26 cellular contexts compared by ENCODE assay signal in genomic region chrX:67094061-67094460, GRCh38.
DNase-seq lines count a peak whose midpoint lies in the region; ATAC-seq and TF ChIP-seq lines count a peak whose summit lies in the region.
"Had no signal": no experiment of that assay in that cellular context is flagged by ENCODE, and none has a peak within 500 bp of the region (broad histone marks: within the 10 kb centered on the region; RNA-seq: fewer than 3 reads in every experiment).

No MANE protein-coding gene starts in this region.

- no peaks in the 10 kb centered on the region for H3K79me2 ChIP-seq in GM23338 (replicated peaks; ENCODE audit: insufficient read depth)

- H3K27ac ChIP-seq in GM23338 (ENCODE audit: low read depth) (peak overlapping the region; percentile 87), endodermal cell (ENCODE audit: low read depth, low read length) (no peak overlapping the region)
- H3K27ac ChIP-seq: BLaER1, HL-60, SJSA1 had no signal

- H3K4me2 ChIP-seq in GM23338, result peak overlapping the region; percentile 66
- H3K4me2 ChIP-seq: BLaER1 had no signal

- peak; percentile 68 for DNase-seq in GM23338 (ENCODE audit: low spot score)
- peak; percentile 73 for DNase-seq in NT2/D1 (ENCODE audit: low read depth, low spot score)
- peak; percentile 52 for DNase-seq in endodermal cell
- DNase-seq in iPS-NIHi11 (ENCODE audit: low spot score), result peak; percentile 56
- DNase-seq in OCI-M2 (lab: John Stamatoyannopoulos, UW; ENCODE audit: unreplicated experiment), result no peak
- DNase-seq in DMS114 treated with DMSO at 0.1 percent for 48 hours (lab: John Stamatoyannopoulos, UW; ENCODE audit: unreplicated experiment), result no peak
- DNase-seq in NCI-H524 (lab: John Stamatoyannopoulos, UW), result no peak
- DNase-seq: 8988T; CD4-positive, CD25-positive, alpha-beta regulatory T cell; KBM-7; MV-4-11; NCI-H1105; NCI-H1436 treated with DMSO at 0.1 percent for 48 hours; NCI-H187 treated with DMSO at 0.1 percent for 48 hours; NCI-H2107; NCI-H446; NCI-H526; NCI-H82; NK-92 treated with Interleukin-12 subunit alpha and Interleukin-12 subunit beta, amount 100 ng/mL, for 24 hours; Right ventricle myocardium superior; RPMI8226 had no signal

- ATAC-seq in GM23338, result peak; percentile 98
- no peak for ATAC-seq in HG03565 (IDR thresholded peaks at IDR 0.05; ENCODE audit: unreplicated experiment)
- ATAC-seq: HCT116 had no signal

- H3K4me1 ChIP-seq in GM23338 (ENCODE audit: insufficient read depth) (peaks cover 5% of the 10 kb centered on the region; the same call in 1 of the 2 replicates), NT2/D1 (ENCODE audit: insufficient read depth, insufficient read length) (peaks cover 3% of the 10 kb centered on the region), endodermal cell (ENCODE audit: control insufficient read depth, insufficient read depth, low read length) (no peaks in the 10 kb centered on the region)
- H3K4me1 ChIP-seq: SJSA1 had no signal

- H2AFZ ChIP-seq in GM23338, result no peak overlapping the region

- TF ChIP-seq CTCF in GM23338 (conservative IDR thresholded peaks at IDR 0.05; ENCODE audit: low read depth in 2 of 2) (no peak), endodermal cell (conservative IDR thresholded peaks at IDR 0.05) (no peak)

- peaks cover 18% of the 10 kb centered on the region; the same call in 2 of the 3 replicates for H3K4me1 Mint-ChIP-seq in GM23338
- no peaks in the 10 kb centered on the region for H3K4me1 Mint-ChIP-seq in endodermal cell
- H3K4me1 Mint-ChIP-seq: CD4-positive, CD25-positive, alpha-beta regulatory T cell had no signal

- H3K36me3 ChIP-seq in GM23338 (ENCODE audit: insufficient read depth) (no peaks in the 10 kb centered on the region), NT2/D1 (ENCODE audit: insufficient read depth, insufficient read length, low read length) (no peaks in the 10 kb centered on the region), endodermal cell (ENCODE audit: control insufficient read depth, insufficient read depth, low read length) (no peaks in the 10 kb centered on the region)
- H3K36me3 ChIP-seq: BLaER1, SJSA1 had no signal

- H3K27ac Mint-ChIP-seq in GM23338 (peak overlapping the region; percentile 92), endodermal cell (peak overlapping the region; percentile 52)
- H3K27ac Mint-ChIP-seq: CD4-positive, CD25-positive, alpha-beta regulatory T cell had no signal

- H3K9me3 Mint-ChIP-seq in GM23338 (no peaks in the 10 kb centered on the region), endodermal cell (peaks cover 55% of the 10 kb centered on the region)

- H3K9ac ChIP-seq in NT2/D1 (ENCODE audit: insufficient read length, low read depth), result no peak overlapping the region
- H3K9ac ChIP-seq in endodermal cell (ENCODE audit: extremely low read depth, low read length, poor library complexity, severe bottlenecking), result no peak overlapping the region
- H3K9ac ChIP-seq: BLaER1 had no signal

- H3K36me3 Mint-ChIP-seq in GM23338 (ENCODE audit: low read depth) (no peaks in the 10 kb centered on the region), endodermal cell (ENCODE audit: low read depth) (no peaks in the 10 kb centered on the region)
- H3K36me3 Mint-ChIP-seq: CD4-positive, CD25-positive, alpha-beta regulatory T cell had no signal

- no peaks in the 10 kb centered on the region for H3K9me2 ChIP-seq in GM23338 (ENCODE audit: insufficient read depth)

- H3K4me3 ChIP-seq in GM23338, result no peak overlapping the region
- no peak overlapping the region for H3K4me3 ChIP-seq in NT2/D1 (ENCODE audit: insufficient read length, low read depth)
- no peak overlapping the region for H3K4me3 ChIP-seq in endodermal cell (ENCODE audit: low read length)
- H3K4me3 ChIP-seq: BLaER1, SJSA1 had no signal

- no peaks in the 10 kb centered on the region for H3K27me3 Mint-ChIP-seq in GM23338 (ENCODE audit: insufficient read depth, low read depth, poor library complexity)
- H3K27me3 Mint-ChIP-seq in endodermal cell (ENCODE audit: insufficient read depth), result no peaks in the 10 kb centered on the region
- H3K27me3 Mint-ChIP-seq: CD4-positive, CD25-positive, alpha-beta regulatory T cell had no signal

- no peaks in the 10 kb centered on the region for H3F3A ChIP-seq in GM23338 (replicated peaks; ENCODE audit: low read depth)

- WGBS in endodermal cell (ENCODE audit: insufficient coverage in 1 of 2, insufficient read length in 1 of 2), 2 experiments, result 68% methylated on average over 2 of the region's 2 CpGs; no CpG with 5 or more reads in 1 of the 2 experiments

- H3K4me3 Mint-ChIP-seq in GM23338 (no peak overlapping the region), endodermal cell (no peak overlapping the region)
- H3K4me3 Mint-ChIP-seq: CD4-positive, CD25-positive, alpha-beta regulatory T cell had no signal

- H3K9me3 ChIP-seq in NT2/D1 (ENCODE audit: insufficient read depth, low read length) (no peaks in the 10 kb centered on the region), endodermal cell (ENCODE audit: control insufficient read depth, low read length) (no peaks in the 10 kb centered on the region)
- H3K9me3 ChIP-seq: SJSA1 had no signal

- no peaks in the 10 kb centered on the region for H4K20me1 ChIP-seq in GM23338 (replicated peaks; ENCODE audit: insufficient read depth)
- H4K20me1 ChIP-seq: BLaER1 had no signal

- H3K27me3 ChIP-seq in GM23338 (ENCODE audit: insufficient read depth) (no peaks in the 10 kb centered on the region), NT2/D1 (ENCODE audit: insufficient read depth, insufficient read length) (no peaks in the 10 kb centered on the region), endodermal cell (ENCODE audit: control insufficient read depth, insufficient read depth, low read length, poor library complexity, severe bottlenecking) (no peaks in the 10 kb centered on the region)
- H3K27me3 ChIP-seq: SJSA1 had no signal

TF ChIP-seq in GM23338, 12 proteins besides CTCF, POLR2A, EP300 and RAD21 (continues in another document):
- no peak for TF ChIP-seq ETS1 (IDR thresholded peaks at IDR 0.05)
- TF ChIP-seq STAT1 (IDR thresholded peaks at IDR 0.05; ENCODE audit: unreplicated experiment), result no peak
- TF ChIP-seq CREB1 (CRISPR knock-in tag; IDR thresholded peaks at IDR 0.05; ENCODE audit: low read depth), result no peak
- TF ChIP-seq ZNF114 (CRISPR knock-in tag; IDR thresholded peaks at IDR 0.05), result 0 out of 2 replicates have a peak, but pooled peaks have one; percentile 25

Comparison
In these comparisons a context has a peak if more than half of its experiments do, and no peak if none do; other contexts are left out.
1. DNase-seq: peak in GM23338 (single experiment), NT2/D1 (single experiment), endodermal cell (single experiment) and iPS-NIHi11 (single experiment); none in OCI-M2 (single experiment), DMS114 treated with DMSO at 0.1 percent for 48 hours (single experiment) and NCI-H524 (0 of 2).